In the genomic region with DNA sequence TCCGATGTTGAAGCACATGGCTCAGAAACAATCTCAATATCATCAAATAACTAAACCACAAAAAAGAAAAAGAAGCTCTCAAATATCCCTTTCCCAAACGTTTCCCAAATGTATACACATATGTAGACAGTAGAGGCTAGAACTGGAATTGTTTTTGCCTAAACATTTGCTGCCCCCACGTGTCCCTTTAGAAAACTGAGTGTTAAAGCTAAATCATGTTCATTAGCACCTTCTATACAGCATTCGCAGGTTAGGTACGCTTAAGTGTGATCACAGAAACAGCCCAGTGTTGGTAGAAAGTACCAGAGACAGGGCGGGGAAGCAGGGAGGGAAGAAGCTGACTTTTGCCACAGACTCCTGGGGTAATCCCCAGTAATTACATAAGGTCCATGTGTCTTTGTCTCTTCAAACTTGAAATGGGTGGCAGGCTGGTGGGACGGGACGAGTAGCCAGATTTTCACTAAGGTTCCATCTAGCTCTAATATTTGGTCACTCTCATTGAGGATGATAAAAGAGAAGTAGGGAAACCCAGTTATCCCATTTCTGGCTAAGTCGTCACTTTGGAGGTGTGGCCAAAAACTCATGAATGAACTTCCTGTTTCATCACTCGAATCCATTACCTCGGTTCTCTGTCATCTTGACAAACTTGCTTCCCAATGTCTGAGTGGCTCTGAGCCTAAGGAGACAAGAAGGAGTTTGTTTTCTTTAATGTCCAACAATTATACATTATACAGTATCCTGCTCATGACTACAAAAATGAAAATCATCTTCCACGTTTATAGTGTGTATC, we compare ENCODE assay signal across 9 cellular contexts. TPM values are rescaled to one million over a fixed set of nuclear protein-coding genes. Genes with fewer than 3 reads are reported as not detected.
DNase-seq lines count a peak whose midpoint lies in the region; ATAC-seq and TF ChIP-seq lines count a peak whose summit lies in the region.
"Had no signal": no experiment of that assay in that cellular context is flagged by ENCODE, and none has a peak within 500 bp of the region (broad histone marks: within the 10 kb centered on the region; RNA-seq: fewer than 3 reads in every experiment).

No MANE protein-coding gene starts in this region.

- ATAC-seq in gastrocnemius medialis = no peak

- in situ Hi-C loops in ACHN (cut with HindIII; ENCODE audit: low pct_ligation_motif_present, low pct_unique_long_range_greater_than_20kb, low sequenced_read_pairs) = no loop called here
- in situ Hi-C loops in HAP-1 (cut with MboI; ENCODE audit: low sequenced_read_pairs) = loop anchor here (25.0 kb wide), 2 partner anchors 893 to 1443 kb away; no protein-coding TSS in a partner anchor
- in situ Hi-C loops in gastrocnemius medialis (cut with MboI; ENCODE audit: low sequenced_read_pairs in 4 of 4) = loop anchor here (5.0 to 25.0 kb wide), 7 partner anchors 393 to 1448 kb away; no protein-coding TSS in a partner anchor

- TF ChIP-seq POLR2A in gastrocnemius medialis (IDR thresholded peaks at IDR 0.05) = no peak

- H3K9ac ChIP-seq in SK-N-MC (ENCODE audit: insufficient read length) = no peak overlapping the region

- TF ChIP-seq CTCF in fibroblast of villous mesenchyme (IDR thresholded peaks at IDR 0.05; ENCODE audit: insufficient read depth, low read depth, low read length) = peak; percentile 60
- peak in 3 of 5 experiments; percentile 14 to 26 (median 15) for TF ChIP-seq CTCF in gastrocnemius medialis (IDR thresholded peaks at IDR 0.05 in 4 of 5, conservative IDR thresholded peaks at IDR 0.05 in 1 of 5)

- H3K27me3 ChIP-seq in HAP-1 (ENCODE audit: low read depth) = no peaks in the 10 kb centered on the region
- H3K27me3 ChIP-seq in gastrocnemius medialis = peaks cover 27 to 30% (median 28%) of the 10 kb centered on the region in 3 donors

- DNase-seq in ACHN (peak; percentile 62), GM03348 (ENCODE audit: low spot score) (peak; percentile 55), HAP-1 (ENCODE audit: low spot score in 2 of 2) (peak; percentile 58 to 61), LoVo (ENCODE audit: low spot score) (peak; percentile 70), SK-N-MC (ENCODE audit: low read depth, low spot score) (no peak), fibroblast of villous mesenchyme (ENCODE audit: low read depth) (peak; percentile 56), gastrocnemius medialis (no peak)
- no peak for DNase-seq in stimulated activated CD4-positive, alpha-beta T cell treated with anti-CD3 and anti-CD28 coated beads, Interleukin-2, amount 100 ng/mL, for 48 hours
- DNase-seq: naive B cell had no signal

- peak overlapping the region; percentile 40; the same call in 1 of the 2 replicates for H3K27ac ChIP-seq in SK-N-MC
- H3K27ac ChIP-seq in gastrocnemius medialis = no peak overlapping the region

- H3K4me3 ChIP-seq in HAP-1 (no peak overlapping the region; the same call in 1 of the 2 replicates), SK-N-MC (peak overlapping the region; percentile 13; the same call in 1 of the 2 replicates), fibroblast of villous mesenchyme (ENCODE audit: low read depth, low read length) (no peak overlapping the region), gastrocnemius medialis (no peak overlapping the region)

- peaks cover 11% of the 10 kb centered on the region for H3K4me1 ChIP-seq in HAP-1
- H3K4me1 ChIP-seq in gastrocnemius medialis = peaks cover 4 to 10% of the 10 kb centered on the region in 2 donors

- no peaks in the 10 kb centered on the region for H3K36me3 ChIP-seq in HAP-1 (replicated peaks)
- H3K36me3 ChIP-seq in SK-N-MC (ENCODE audit: insufficient read depth, low read length) = no peaks in the 10 kb centered on the region
- no peaks in the 10 kb centered on the region for H3K36me3 ChIP-seq in gastrocnemius medialis

- H3K9me3 ChIP-seq in HAP-1 (no peaks in the 10 kb centered on the region), SK-N-MC (ENCODE audit: low read depth, low read length) (no peaks in the 10 kb centered on the region), gastrocnemius medialis (no peaks in the 10 kb centered on the region)

- intact Hi-C loops in gastrocnemius medialis (cut with DNase I; ENCODE audit: low total_unique reads) = loop anchor here (5.0 to 10.0 kb wide), 2 partner anchors 1175 to 1448 kb away; no protein-coding TSS in a partner anchor

RNA-seq across cellular contexts. Expression of a gene that starts 15.0 kb away (rescaled TPM):
- 2.6 and 13.8 TPM in 2 replicates for total RNA-seq in fibroblast of villous mesenchyme
- not detected for total RNA-seq in gastrocnemius medialis

Comparison
In these comparisons a context has a peak if more than half of its experiments do, and no peak if none do; other contexts are left out.
1. DNase-seq: peak in ACHN (single experiment), GM03348 (single experiment), HAP-1 (2 of 2), LoVo (single experiment) and fibroblast of villous mesenchyme (single experiment); none in SK-N-MC (single experiment), gastrocnemius medialis (0 of 2) and stimulated activated CD4-positive, alpha-beta T cell treated with anti-CD3 and anti-CD28 coated beads, Interleukin-2, amount 100 ng/mL, for 48 hours (0 of 2).